ENCODE assay signal across 22 cellular contexts in genomic region chr1:2602866-2603520, GRCh38. TPM values are rescaled to one million over a fixed set of nuclear protein-coding genes. Genes with fewer than 3 reads are reported as not detected.
DNase-seq lines count a peak whose midpoint lies in the region; ATAC-seq and TF ChIP-seq lines count a peak whose summit lies in the region.
"Had no signal": no experiment of that assay in that cellular context is flagged by ENCODE, and none has a peak within 500 bp of the region (broad histone marks: within the 10 kb centered on the region; RNA-seq: fewer than 3 reads in every experiment).

No MANE protein-coding gene starts in this region.

- no peaks in the 10 kb centered on the region for H3F3A ChIP-seq in SK-N-SH (replicated peaks; ENCODE audit: insufficient read depth)

- WGBS in SK-N-SH (ENCODE audit: low lambda C conversion rate), result 52% methylated on average over 13 of the region's 18 CpGs

- H3K4me2 ChIP-seq in SK-N-SH, result no peak overlapping the region
- H3K4me2 ChIP-seq: KMS-11 had no signal

- H4K20me1 ChIP-seq in SK-N-SH (ENCODE audit: insufficient read depth), result no peaks in the 10 kb centered on the region

- H3K27ac Mint-ChIP-seq in activated B cell treated with CpG ODN at 0.5 μM for 24 hours, result no peak overlapping the region
- no peak overlapping the region for H3K27ac Mint-ChIP-seq in natural killer cell treated with Interleukin-12 subunit alpha and Interleukin-12 subunit beta and Interleukin-15 and Interleukin-18, amount 100 ng/mL, for 72 hours
- peak overlapping the region; percentile 16 for H3K27ac Mint-ChIP-seq in stimulated activated naive B cell treated with anti-CD40 and anti-IgM and Interleukin-4, amounts not matched to agents 10 μg/mL and 1 μg/mL and 100 μg/mL, for 72 hours

- H3K9me2 ChIP-seq in SK-N-SH, result no peaks in the 10 kb centered on the region

- H3K4me3 ChIP-seq in SK-N-SH (ENCODE audit: low read depth in 2 of 2, low read length in 1 of 2), result no peak overlapping the region
- H3K4me3 ChIP-seq: GM23248 had no signal

- peaks cover 3% of the 10 kb centered on the region for H3K9me3 Mint-ChIP-seq in activated B cell treated with CpG ODN at 0.5 μM for 24 hours
- H3K9me3 Mint-ChIP-seq in natural killer cell treated with Interleukin-12 subunit alpha and Interleukin-12 subunit beta and Interleukin-15 and Interleukin-18, amount 100 ng/mL, for 72 hours, result no peaks in the 10 kb centered on the region
- H3K9me3 Mint-ChIP-seq in stimulated activated naive B cell treated with anti-CD40 and anti-IgM and Interleukin-4, amounts not matched to agents 10 μg/mL and 1 μg/mL and 100 μg/mL, for 72 hours, result peaks cover 5% of the 10 kb centered on the region in 2 donors

- intact Hi-C loops in activated B cell treated with CpG ODN at 0.5 μM for 24 hours (cut with micrococcal nuclease), result no loop called here

- H2AFZ ChIP-seq in SK-N-SH (ENCODE audit: low read depth), result no peak overlapping the region
- H2AFZ ChIP-seq: GM23248 had no signal

- no peaks in the 10 kb centered on the region; a peak in 1 of 4 replicates for H3K4me1 ChIP-seq in SK-N-SH (ENCODE audit: control insufficient read depth in 1 of 2, insufficient read depth in 2 of 2, low read depth in 1 of 2, low read length in 1 of 2)
- H3K4me1 ChIP-seq: BE2C had no signal

- no peaks in the 10 kb centered on the region for H3K4me1 Mint-ChIP-seq in activated B cell treated with CpG ODN at 0.5 μM for 24 hours
- H3K4me1 Mint-ChIP-seq in natural killer cell treated with Interleukin-12 subunit alpha and Interleukin-12 subunit beta and Interleukin-15 and Interleukin-18, amount 100 ng/mL, for 72 hours (ENCODE audit: low read depth in 2 of 2), result peaks cover 0 to under 1% of the 10 kb centered on the region in 2 donors
- no peaks in the 10 kb centered on the region for H3K4me1 Mint-ChIP-seq in stimulated activated naive B cell treated with anti-CD40 and anti-IgM and Interleukin-4, amounts not matched to agents 10 μg/mL and 1 μg/mL and 100 μg/mL, for 72 hours

- H3K9me3 ChIP-seq in SK-N-SH, result no peaks in the 10 kb centered on the region
- H3K9me3 ChIP-seq: BE2C had no signal

- no peak; the same call in 2 of the 3 replicates for ATAC-seq in SK-N-SH treated with all-trans-retinoic acid at 6 μM for 48 hours
- ATAC-seq in activated B cell treated with CpG ODN at 0.5 μM for 24 hours (ENCODE audit: low read depth), result no peak
- ATAC-seq in natural killer cell treated with Interleukin-12 subunit alpha and Interleukin-12 subunit beta and Interleukin-15 and Interleukin-18, amount 100 ng/mL, for 72 hours, result peak in 1 of 2 donors; percentile 11
- ATAC-seq in stimulated activated naive B cell treated with anti-CD40 and anti-IgM and Interleukin-4, amounts not matched to agents 10 μg/mL and 1 μg/mL and 100 μg/mL, for 72 hours (replicated peaks), result no peak
- no peak for ATAC-seq in left lobe of liver
- ATAC-seq: HCT116, PC-3 had no signal

- TF ChIP-seq EP300 in SK-N-SH (IDR thresholded peaks at IDR 0.05; ENCODE audit: borderline replicate concordance in 1 of 2, low read depth in 1 of 2, low read length in 1 of 2), result no peak

- DNase-seq in SK-N-SH, result peak; percentile 17
- DNase-seq in activated B cell treated with CpG ODN at 0.5 μM for 24 hours, result peak; percentile 12
- peak; percentile 54 for DNase-seq in natural killer cell treated with Interleukin-12 subunit alpha and Interleukin-12 subunit beta and Interleukin-15 and Interleukin-18, amount 100 ng/mL, for 72 hours (ENCODE audit: low spot score)
- no peak for DNase-seq in stimulated activated naive B cell treated with anti-CD40 and anti-IgM and Interleukin-4, amounts not matched to agents 10 μg/mL and 1 μg/mL and 100 μg/mL, for 72 hours
- DNase-seq in activated CD8-positive, alpha-beta memory T cell treated with anti-CD3 and anti-CD28 coated beads, Interleukin-2, amount 50 U/mL, for 4 hours, result no peak
- no peak for DNase-seq in SW480 (ENCODE audit: low spot score)
- DNase-seq in left lobe of liver (ENCODE audit: low spot score), result no peak
- DNase-seq: BE2C, DMS79 treated with DMSO at 0.1 percent for 48 hours, GM23248, NCI-H1048, NCI-H146, NCI-H2081 treated with DMSO at 0.1 percent for 48 hours, NCI-H510A, NCI-H774, PC-3 had no signal

- no peak overlapping the region for H3K27ac ChIP-seq in SK-N-SH (ENCODE audit: low read depth in 2 of 2, low read length in 1 of 2)
- H3K27ac ChIP-seq: 22Rv1, GM23248, KMS-11, RWPE1 had no signal

- TF ChIP-seq CTCF in SK-N-SH (IDR thresholded peaks at IDR 0.05), result no peak
- no peak for TF ChIP-seq CTCF in activated B cell treated with CpG ODN at 0.5 μM for 24 hours (IDR thresholded peaks at IDR 0.05)

- H3K9ac ChIP-seq in SK-N-SH, result no peak overlapping the region
- H3K9ac ChIP-seq: GM23248, KMS-11 had no signal

- H3K4me3 Mint-ChIP-seq in activated B cell treated with CpG ODN at 0.5 μM for 24 hours, result no peak overlapping the region
- no peak overlapping the region for H3K4me3 Mint-ChIP-seq in natural killer cell treated with Interleukin-12 subunit alpha and Interleukin-12 subunit beta and Interleukin-15 and Interleukin-18, amount 100 ng/mL, for 72 hours
- H3K4me3 Mint-ChIP-seq in stimulated activated naive B cell treated with anti-CD40 and anti-IgM and Interleukin-4, amounts not matched to agents 10 μg/mL and 1 μg/mL and 100 μg/mL, for 72 hours, result no peak overlapping the region

- H3K27me3 ChIP-seq in SK-N-SH (ENCODE audit: insufficient read depth), result no peaks in the 10 kb centered on the region
- H3K27me3 ChIP-seq: BE2C had no signal

- POLR2A ChIA-PET in SK-N-SH (lab: Yijun Ruan, JAX) (interaction anchor here (0.6 kb wide), 1 partner anchor 14 kb away, joined by 4 read pairs; no protein-coding TSS in a partner anchor), activated B cell treated with CpG ODN at 0.5 μM for 24 hours (lab: Charles Lee) (no interaction called here)

- H3K27me3 Mint-ChIP-seq in activated B cell treated with CpG ODN at 0.5 μM for 24 hours, result peaks cover 15% of the 10 kb centered on the region
- H3K27me3 Mint-ChIP-seq in natural killer cell treated with Interleukin-12 subunit alpha and Interleukin-12 subunit beta and Interleukin-15 and Interleukin-18, amount 100 ng/mL, for 72 hours, result peaks cover 0 to 7% of the 10 kb centered on the region in 2 donors
- peaks cover 11 to 15% of the 10 kb centered on the region in 2 donors for H3K27me3 Mint-ChIP-seq in stimulated activated naive B cell treated with anti-CD40 and anti-IgM and Interleukin-4, amounts not matched to agents 10 μg/mL and 1 μg/mL and 100 μg/mL, for 72 hours

- H3K36me3 Mint-ChIP-seq in activated B cell treated with CpG ODN at 0.5 μM for 24 hours (ENCODE audit: low read depth), result no peaks in the 10 kb centered on the region
- H3K36me3 Mint-ChIP-seq in natural killer cell treated with Interleukin-12 subunit alpha and Interleukin-12 subunit beta and Interleukin-15 and Interleukin-18, amount 100 ng/mL, for 72 hours, result no peaks in the 10 kb centered on the region
- H3K36me3 Mint-ChIP-seq in stimulated activated naive B cell treated with anti-CD40 and anti-IgM and Interleukin-4, amounts not matched to agents 10 μg/mL and 1 μg/mL and 100 μg/mL, for 72 hours, result peaks cover 0 to 4% of the 10 kb centered on the region in 2 donors

- no peak for TF ChIP-seq RAD21 in SK-N-SH (IDR thresholded peaks at IDR 0.05; ENCODE audit: low read length)

- no peaks in the 10 kb centered on the region for H3K79me2 ChIP-seq in SK-N-SH (ENCODE audit: insufficient read depth)

- CTCF ChIA-PET in SK-N-SH (lab: Yijun Ruan, JAX) (no interaction called here), activated B cell treated with CpG ODN at 0.5 μM for 24 hours (lab: Charles Lee) (no interaction called here)

- H3K36me3 ChIP-seq in SK-N-SH (replicated peaks in 1 of 2; ENCODE audit: control insufficient read depth in 1 of 2, insufficient read depth in 2 of 2, low read length in 1 of 2), result no peaks in the 10 kb centered on the region
- H3K36me3 ChIP-seq: BE2C had no signal

TF ChIP-seq in SK-N-SH, 30 proteins besides CTCF, POLR2A, EP300 and RAD21 (continues in another document):
- no peak for TF ChIP-seq FOSL2 (IDR thresholded peaks at IDR 0.05; ENCODE audit: borderline replicate concordance, low read depth)
- TF ChIP-seq TCF12 (IDR thresholded peaks at IDR 0.05), result no peak
- TF ChIP-seq, protein P1, sequence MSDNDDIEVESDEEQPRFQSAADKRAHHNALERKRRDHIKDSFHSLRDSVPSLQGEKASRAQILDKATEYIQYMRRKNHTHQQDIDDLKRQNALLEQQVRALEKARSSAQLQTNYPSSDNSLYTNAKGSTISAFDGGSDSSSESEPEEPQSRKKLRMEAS (IDR thresholded peaks at IDR 0.05; ENCODE audit: low read depth), result no peak
- TF ChIP-seq POLR2AphosphoS5 (IDR thresholded peaks at IDR 0.05; ENCODE audit: low read depth, low read length), result no peak

TF ChIP-seq in SK-N-SH treated with all-trans-retinoic acid at 6 μM for 48 hours, 23 proteins besides CTCF, POLR2A, EP300 and RAD21 (continues in another document):
- no peak for TF ChIP-seq ZFP30 (CRISPR knock-in tag; IDR thresholded peaks at IDR 0.05)

RNA-seq across cellular contexts. Expression of gene PRXL2B, which starts 16.4 kb away (rescaled TPM):
- 28.0 and 33.7 TPM in 2 replicates for polyA plus RNA-seq in SK-N-SH (2012; rRNA removed)
- polyA plus RNA-seq in SK-N-SH (2012; cell fraction: cytosol; rRNA removed), result 13.0 and 22.1 TPM in 2 replicates
- 43.9 and 44.0 TPM in 2 replicates for polyA plus RNA-seq in SK-N-SH (2012; cell fraction: nucleus; rRNA removed)
- total RNA-seq in activated B cell treated with CpG ODN at 0.5 μM for 24 hours (12.6 and 13.5 TPM in 2 replicates), left lobe of liver (9.9 TPM)
- 10 to 100 TPM in 1 of 2 donors, 1 to 10 TPM in 1; 9.1 to 18.5 TPM for total RNA-seq in natural killer cell treated with Interleukin-12 subunit alpha and Interleukin-12 subunit beta and Interleukin-15 and Interleukin-18, amount 100 ng/mL, for 72 hours

RNA-seq across cellular contexts. Expression of gene MMEL1, which starts 29.8 kb away (rescaled TPM):
- polyA plus RNA-seq in SK-N-SH (2012; rRNA removed), result 0.16 and 0.26 TPM in 2 replicates
- polyA plus RNA-seq in SK-N-SH (2012; cell fraction: cytosol; rRNA removed), result 0.22 and 0.35 TPM in 2 replicates
- 0.42 and 1.0 TPM in 2 replicates for polyA plus RNA-seq in SK-N-SH (2012; cell fraction: nucleus; rRNA removed)
- not detected in 2 replicates for total RNA-seq in activated B cell treated with CpG ODN at 0.5 μM for 24 hours
- under 1 TPM in 1 of 2 donors, not detected in 1; 0.81 TPM for total RNA-seq in natural killer cell treated with Interleukin-12 subunit alpha and Interleukin-12 subunit beta and Interleukin-15 and Interleukin-18, amount 100 ng/mL, for 72 hours
- total RNA-seq in left lobe of liver, result not detected
- total RNA-seq: GM23248, MCF 10A, PC-3 had no signal
- polyA plus RNA-seq: GM23248 had no signal

RNA-seq across cellular contexts. Expression of gene TNFRSF14, which starts 46.8 kb away (rescaled TPM):
- polyA plus RNA-seq in SK-N-SH (2012; rRNA removed), result 0.19 and 0.28 TPM in 2 replicates
- polyA plus RNA-seq in SK-N-SH (2012; cell fraction: cytosol; rRNA removed), result 0.03 and 0.08 TPM in 2 replicates
- 0.61 and 0.96 TPM in 2 replicates for polyA plus RNA-seq in SK-N-SH (2012; cell fraction: nucleus; rRNA removed)
- 140 and 148 TPM in 2 replicates for total RNA-seq in activated B cell treated with CpG ODN at 0.5 μM for 24 hours
- 100 to 1,000 TPM in 1 of 2 donors, 10 to 100 TPM in 1; 93.2 to 118 TPM for total RNA-seq in natural killer cell treated with Interleukin-12 subunit alpha and Interleukin-12 subunit beta and Interleukin-15 and Interleukin-18, amount 100 ng/mL, for 72 hours
- 48.7 TPM for total RNA-seq in left lobe of liver

Comparison
In these comparisons a context has a peak if more than half of its experiments do, and no peak if none do; other contexts are left out.
1. DNase-seq: peak in SK-N-SH (single experiment), activated B cell treated with CpG ODN at 0.5 μM for 24 hours (single experiment) and natural killer cell treated with Interleukin-12 subunit alpha and Interleukin-12 subunit beta and Interleukin-15 and Interleukin-18, amount 100 ng/mL, for 72 hours (single experiment); none in stimulated activated naive B cell treated with anti-CD40 and anti-IgM and Interleukin-4, amounts not matched to agents 10 μg/mL and 1 μg/mL and 100 μg/mL, for 72 hours (single experiment), activated CD8-positive, alpha-beta memory T cell treated with anti-CD3 and anti-CD28 coated beads, Interleukin-2, amount 50 U/mL, for 4 hours (single experiment), SW480 (single experiment) and left lobe of liver (single experiment).